8 cellular contexts compared by ENCODE assay signal in genomic region chr4:153522800-153523089, GRCh38. TPM values are rescaled to one million over a fixed set of nuclear protein-coding genes. Genes with fewer than 3 reads are reported as not detected.
DNase-seq lines count a peak whose midpoint lies in the region; ATAC-seq and TF ChIP-seq lines count a peak whose summit lies in the region.
"Had no signal": no experiment of that assay in that cellular context is flagged by ENCODE, and none has a peak within 500 bp of the region (broad histone marks: within the 10 kb centered on the region; RNA-seq: fewer than 3 reads in every experiment).

No MANE protein-coding gene starts in this region.

- peak; percentile 26 for DNase-seq in activated effector memory CD4-positive, alpha-beta T cell treated with Interleukin-2 at 50 U/mL for 16 hours
- no peak for DNase-seq in AG08395 (ENCODE audit: low spot score)
- no peak for DNase-seq in type B pancreatic cell (ENCODE audit: extremely low spot score, unreplicated experiment)
- DNase-seq in DMS153 (lab: John Stamatoyannopoulos, UW) = no peak
- DNase-seq: NCI-H446 had no signal

- peaks cover 94% of the 10 kb centered on the region for H3K4me1 Mint-ChIP-seq in stimulated activated memory B cell treated with anti-CD40 and anti-IgM and Interleukin-4, amounts not matched to agents 10 μg/mL and 1 μg/mL and 100 μg/mL, for 72 hours
- peaks cover 50% of the 10 kb centered on the region for H3K4me1 Mint-ChIP-seq in type B pancreatic cell (ENCODE audit: unreplicated experiment)

- ATAC-seq in GM19455 (IDR thresholded peaks at IDR 0.05; ENCODE audit: unreplicated experiment) (peak; percentile 38), HG03196 (IDR thresholded peaks at IDR 0.05; ENCODE audit: unreplicated experiment) (peak; percentile 42)
- ATAC-seq in stimulated activated memory B cell treated with anti-CD40 and anti-IgM and Interleukin-4, amounts not matched to agents 10 μg/mL and 1 μg/mL and 100 μg/mL, for 72 hours = peak; percentile 72

- no peak for TF ChIP-seq CTCF in type B pancreatic cell (conservative IDR thresholded peaks at IDR 0.05)

- peaks cover 3% of the 10 kb centered on the region for H3K9me3 Mint-ChIP-seq in stimulated activated memory B cell treated with anti-CD40 and anti-IgM and Interleukin-4, amounts not matched to agents 10 μg/mL and 1 μg/mL and 100 μg/mL, for 72 hours
- no peaks in the 10 kb centered on the region for H3K9me3 Mint-ChIP-seq in type B pancreatic cell

- H3K27ac Mint-ChIP-seq in stimulated activated memory B cell treated with anti-CD40 and anti-IgM and Interleukin-4, amounts not matched to agents 10 μg/mL and 1 μg/mL and 100 μg/mL, for 72 hours = peak overlapping the region; percentile 86
- no peak overlapping the region for H3K27ac Mint-ChIP-seq in type B pancreatic cell

- peaks cover 17% of the 10 kb centered on the region for H3K36me3 Mint-ChIP-seq in stimulated activated memory B cell treated with anti-CD40 and anti-IgM and Interleukin-4, amounts not matched to agents 10 μg/mL and 1 μg/mL and 100 μg/mL, for 72 hours
- H3K36me3 Mint-ChIP-seq in type B pancreatic cell = peaks cover 3% of the 10 kb centered on the region

- peak overlapping the region; percentile 51 for H3K4me3 Mint-ChIP-seq in stimulated activated memory B cell treated with anti-CD40 and anti-IgM and Interleukin-4, amounts not matched to agents 10 μg/mL and 1 μg/mL and 100 μg/mL, for 72 hours
- no peak overlapping the region for H3K4me3 Mint-ChIP-seq in type B pancreatic cell

- no peaks in the 10 kb centered on the region for H3K27me3 Mint-ChIP-seq in stimulated activated memory B cell treated with anti-CD40 and anti-IgM and Interleukin-4, amounts not matched to agents 10 μg/mL and 1 μg/mL and 100 μg/mL, for 72 hours
- H3K27me3 Mint-ChIP-seq in type B pancreatic cell = no peaks in the 10 kb centered on the region

RNA-seq across cellular contexts. Expression of gene TMEM131L, which starts 56.6 kb away (rescaled TPM):
- total RNA-seq in type B pancreatic cell (ENCODE audit: low replicate concordance) = 5.4 and 21.3 TPM in 2 replicates
